1 cellular context compared by ENCODE assay signal in the genomic region with DNA sequence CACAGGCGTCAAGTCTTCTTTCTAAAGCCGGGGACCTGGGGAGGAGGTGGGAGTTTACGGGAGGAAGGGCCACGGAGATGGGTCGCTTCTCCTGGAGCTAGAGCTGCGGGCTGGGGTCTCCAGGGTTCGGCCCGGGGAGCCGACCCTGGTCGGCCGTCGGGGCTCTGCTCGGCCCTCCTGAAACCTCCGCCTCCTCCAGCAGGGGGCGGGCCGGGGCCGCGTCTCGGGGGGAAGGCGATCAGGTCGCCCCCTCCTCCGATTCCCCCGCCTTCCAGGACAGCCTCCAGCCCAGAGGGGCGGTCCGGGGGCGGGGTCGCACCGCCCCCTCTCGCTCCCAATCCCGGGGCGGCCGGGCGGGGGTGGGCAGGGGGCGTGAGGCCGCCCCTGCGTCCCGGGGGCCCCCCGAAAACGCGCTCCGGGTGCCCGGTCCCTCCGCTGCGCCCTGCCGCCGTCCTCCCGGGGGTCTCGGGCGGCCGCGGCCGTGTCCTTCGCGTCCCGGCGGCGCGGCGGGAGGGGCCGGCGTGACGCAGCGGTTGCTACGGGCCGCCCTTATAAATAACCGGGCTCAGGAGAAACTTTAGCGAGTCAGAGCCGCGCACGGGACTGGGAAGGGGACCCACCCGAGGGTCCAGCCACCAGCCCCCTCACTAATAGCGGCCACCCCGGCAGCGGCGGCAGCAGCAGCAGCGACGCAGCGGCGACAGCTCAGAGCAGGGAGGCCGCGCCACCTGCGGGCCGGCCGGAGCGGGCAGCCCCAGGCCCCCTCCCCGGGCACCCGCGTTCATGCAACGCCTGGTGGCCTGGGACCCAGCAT.
TF ChIP-seq lines count a peak whose summit lies in the region.

Gene CEBPB, plus strand, starts transcription at position 580 of the 814 bp plus-strand sequence. Its CDS starts 204 bp downstream, at position 784.

TF ChIP-seq in HepG2, 621 proteins besides CTCF, POLR2A, EP300 and RAD21 (continued from another document and continues in another):
- TF ChIP-seq, protein P1, sequence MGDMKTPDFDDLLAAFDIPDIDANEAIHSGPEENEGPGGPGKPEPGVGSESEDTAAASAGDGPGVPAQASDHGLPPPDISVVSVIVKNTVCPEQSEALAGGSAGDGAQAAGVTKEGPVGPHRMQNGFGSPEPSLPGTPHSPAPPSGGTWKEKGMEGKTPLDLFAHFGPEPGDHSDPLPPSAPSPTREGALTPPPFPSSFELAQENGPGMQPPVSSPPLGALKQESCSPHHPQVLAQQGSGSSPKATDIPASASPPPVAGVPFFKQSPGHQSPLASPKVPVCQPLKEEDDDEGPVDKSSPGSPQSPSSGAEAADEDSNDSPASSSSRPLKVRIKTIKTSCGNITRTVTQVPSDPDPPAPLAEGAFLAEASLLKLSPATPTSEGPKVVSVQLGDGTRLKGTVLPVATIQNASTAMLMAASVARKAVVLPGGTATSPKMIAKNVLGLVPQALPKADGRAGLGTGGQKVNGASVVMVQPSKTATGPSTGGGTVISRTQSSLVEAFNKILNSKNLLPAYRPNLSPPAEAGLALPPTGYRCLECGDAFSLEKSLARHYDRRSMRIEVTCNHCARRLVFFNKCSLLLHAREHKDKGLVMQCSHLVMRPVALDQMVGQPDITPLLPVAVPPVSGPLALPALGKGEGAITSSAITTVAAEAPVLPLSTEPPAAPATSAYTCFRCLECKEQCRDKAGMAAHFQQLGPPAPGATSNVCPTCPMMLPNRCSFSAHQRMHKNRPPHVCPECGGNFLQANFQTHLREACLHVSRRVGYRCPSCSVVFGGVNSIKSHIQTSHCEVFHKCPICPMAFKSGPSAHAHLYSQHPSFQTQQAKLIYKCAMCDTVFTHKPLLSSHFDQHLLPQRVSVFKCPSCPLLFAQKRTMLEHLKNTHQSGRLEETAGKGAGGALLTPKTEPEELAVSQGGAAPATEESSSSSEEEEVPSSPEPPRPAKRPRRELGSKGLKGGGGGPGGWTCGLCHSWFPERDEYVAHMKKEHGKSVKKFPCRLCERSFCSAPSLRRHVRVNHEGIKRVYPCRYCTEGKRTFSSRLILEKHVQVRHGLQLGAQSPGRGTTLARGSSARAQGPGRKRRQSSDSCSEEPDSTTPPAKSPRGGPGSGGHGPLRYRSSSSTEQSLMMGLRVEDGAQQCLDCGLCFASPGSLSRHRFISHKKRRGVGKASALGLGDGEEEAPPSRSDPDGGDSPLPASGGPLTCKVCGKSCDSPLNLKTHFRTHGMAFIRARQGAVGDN (CRISPR knock-in tag; IDR thresholded peaks at IDR 0.05): peak; percentile 73
- peak; percentile 60; the same call in 1 of the 2 replicates for TF ChIP-seq BRD4 (CRISPR knock-in tag; IDR thresholded peaks at IDR 0.05)
- peak; percentile 94 for TF ChIP-seq TEF (CRISPR knock-in tag; IDR thresholded peaks at IDR 0.05)
- no peak for TF ChIP-seq LCORL (IDR thresholded peaks at IDR 0.05)
- peak; percentile 77; the same call in 1 of the 2 replicates for TF ChIP-seq LCORL (CRISPR knock-in tag; IDR thresholded peaks at IDR 0.05)
- TF ChIP-seq SRSF9 (IDR thresholded peaks at IDR 0.05; ENCODE audit: borderline replicate concordance, insufficient read depth, low read depth, low read length, poor library complexity, severe bottlenecking): no peak
- TF ChIP-seq, protein P2, sequence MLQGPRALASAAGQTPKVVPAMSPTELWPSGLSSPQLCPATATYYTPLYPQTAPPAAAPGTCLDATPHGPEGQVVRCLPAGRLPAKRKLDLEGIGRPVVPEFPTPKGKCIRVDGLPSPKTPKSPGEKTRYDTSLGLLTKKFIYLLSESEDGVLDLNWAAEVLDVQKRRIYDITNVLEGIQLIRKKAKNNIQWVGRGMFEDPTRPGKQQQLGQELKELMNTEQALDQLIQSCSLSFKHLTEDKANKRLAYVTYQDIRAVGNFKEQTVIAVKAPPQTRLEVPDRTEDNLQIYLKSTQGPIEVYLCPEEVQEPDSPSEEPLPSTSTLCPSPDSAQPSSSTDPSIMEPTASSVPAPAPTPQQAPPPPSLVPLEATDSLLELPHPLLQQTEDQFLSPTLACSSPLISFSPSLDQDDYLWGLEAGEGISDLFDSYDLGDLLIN (CRISPR knock-in tag; IDR thresholded peaks at IDR 0.05; ENCODE audit: borderline replicate concordance): peak; percentile 65; the same call in 1 of the 2 replicates
- peak; percentile 14; the same call in 1 of the 2 replicates for TF ChIP-seq NFE2L2 (IDR thresholded peaks at IDR 0.05; ENCODE audit: low read length)
- no peak for TF ChIP-seq ATF1 (CRISPR knock-in tag; IDR thresholded peaks at IDR 0.05)
- TF ChIP-seq KLF9 (CRISPR knock-in tag; IDR thresholded peaks at IDR 0.05; ENCODE audit: low read depth): peak; percentile 40; the same call in 1 of the 2 replicates
- TF ChIP-seq ZNF720 (CRISPR knock-in tag; IDR thresholded peaks at IDR 0.05): no peak
- TF ChIP-seq ZNF101 (CRISPR knock-in tag; IDR thresholded peaks at IDR 0.05; ENCODE audit: borderline replicate concordance, low read depth): no peak
- TF ChIP-seq IKZF5 (CRISPR knock-in tag; IDR thresholded peaks at IDR 0.05): peak; percentile 86
- 0 out of 2 replicates have a peak, but pooled peaks have one; percentile 3 for TF ChIP-seq ZNF362 (CRISPR knock-in tag; IDR thresholded peaks at IDR 0.05; ENCODE audit: borderline replicate concordance)
- TF ChIP-seq ZNF234 (CRISPR knock-in tag; conservative IDR thresholded peaks at IDR 0.05): peak; percentile 76; the same call in 1 of the 2 replicates
- no peak for TF ChIP-seq GZF1 (CRISPR knock-in tag; IDR thresholded peaks at IDR 0.05)
- TF ChIP-seq ZNF337 (CRISPR knock-in tag; IDR thresholded peaks at IDR 0.05; ENCODE audit: borderline replicate concordance, low read depth): 0 out of 2 replicates have a peak, but pooled peaks have one; percentile 20
- TF ChIP-seq, protein P3, sequence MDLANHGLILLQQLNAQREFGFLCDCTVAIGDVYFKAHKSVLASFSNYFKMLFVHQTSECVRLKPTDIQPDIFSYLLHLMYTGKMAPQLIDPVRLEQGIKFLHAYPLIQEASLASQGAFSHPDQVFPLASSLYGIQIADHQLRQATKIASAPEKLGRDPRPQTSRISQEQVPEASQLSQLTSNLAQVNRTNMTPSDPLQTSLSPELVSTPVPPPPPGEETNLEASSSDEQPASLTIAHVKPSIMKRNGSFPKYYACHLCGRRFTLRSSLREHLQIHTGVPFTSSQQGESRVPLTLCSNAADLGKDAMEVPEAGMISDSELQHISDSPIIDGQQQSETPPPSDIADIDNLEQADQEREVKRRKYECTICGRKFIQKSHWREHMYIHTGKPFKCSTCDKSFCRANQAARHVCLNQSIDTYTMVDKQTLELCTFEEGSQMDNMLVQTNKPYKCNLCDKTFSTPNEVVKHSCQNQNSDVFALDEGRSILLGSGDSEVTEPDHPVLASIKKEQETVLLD (CRISPR knock-in tag; IDR thresholded peaks at IDR 0.05; ENCODE audit: low read depth): peak; percentile 99
- peak; percentile 97 for TF ChIP-seq PRDM4 (CRISPR knock-in tag; IDR thresholded peaks at IDR 0.05; ENCODE audit: borderline replicate concordance)
- TF ChIP-seq, protein P4, sequence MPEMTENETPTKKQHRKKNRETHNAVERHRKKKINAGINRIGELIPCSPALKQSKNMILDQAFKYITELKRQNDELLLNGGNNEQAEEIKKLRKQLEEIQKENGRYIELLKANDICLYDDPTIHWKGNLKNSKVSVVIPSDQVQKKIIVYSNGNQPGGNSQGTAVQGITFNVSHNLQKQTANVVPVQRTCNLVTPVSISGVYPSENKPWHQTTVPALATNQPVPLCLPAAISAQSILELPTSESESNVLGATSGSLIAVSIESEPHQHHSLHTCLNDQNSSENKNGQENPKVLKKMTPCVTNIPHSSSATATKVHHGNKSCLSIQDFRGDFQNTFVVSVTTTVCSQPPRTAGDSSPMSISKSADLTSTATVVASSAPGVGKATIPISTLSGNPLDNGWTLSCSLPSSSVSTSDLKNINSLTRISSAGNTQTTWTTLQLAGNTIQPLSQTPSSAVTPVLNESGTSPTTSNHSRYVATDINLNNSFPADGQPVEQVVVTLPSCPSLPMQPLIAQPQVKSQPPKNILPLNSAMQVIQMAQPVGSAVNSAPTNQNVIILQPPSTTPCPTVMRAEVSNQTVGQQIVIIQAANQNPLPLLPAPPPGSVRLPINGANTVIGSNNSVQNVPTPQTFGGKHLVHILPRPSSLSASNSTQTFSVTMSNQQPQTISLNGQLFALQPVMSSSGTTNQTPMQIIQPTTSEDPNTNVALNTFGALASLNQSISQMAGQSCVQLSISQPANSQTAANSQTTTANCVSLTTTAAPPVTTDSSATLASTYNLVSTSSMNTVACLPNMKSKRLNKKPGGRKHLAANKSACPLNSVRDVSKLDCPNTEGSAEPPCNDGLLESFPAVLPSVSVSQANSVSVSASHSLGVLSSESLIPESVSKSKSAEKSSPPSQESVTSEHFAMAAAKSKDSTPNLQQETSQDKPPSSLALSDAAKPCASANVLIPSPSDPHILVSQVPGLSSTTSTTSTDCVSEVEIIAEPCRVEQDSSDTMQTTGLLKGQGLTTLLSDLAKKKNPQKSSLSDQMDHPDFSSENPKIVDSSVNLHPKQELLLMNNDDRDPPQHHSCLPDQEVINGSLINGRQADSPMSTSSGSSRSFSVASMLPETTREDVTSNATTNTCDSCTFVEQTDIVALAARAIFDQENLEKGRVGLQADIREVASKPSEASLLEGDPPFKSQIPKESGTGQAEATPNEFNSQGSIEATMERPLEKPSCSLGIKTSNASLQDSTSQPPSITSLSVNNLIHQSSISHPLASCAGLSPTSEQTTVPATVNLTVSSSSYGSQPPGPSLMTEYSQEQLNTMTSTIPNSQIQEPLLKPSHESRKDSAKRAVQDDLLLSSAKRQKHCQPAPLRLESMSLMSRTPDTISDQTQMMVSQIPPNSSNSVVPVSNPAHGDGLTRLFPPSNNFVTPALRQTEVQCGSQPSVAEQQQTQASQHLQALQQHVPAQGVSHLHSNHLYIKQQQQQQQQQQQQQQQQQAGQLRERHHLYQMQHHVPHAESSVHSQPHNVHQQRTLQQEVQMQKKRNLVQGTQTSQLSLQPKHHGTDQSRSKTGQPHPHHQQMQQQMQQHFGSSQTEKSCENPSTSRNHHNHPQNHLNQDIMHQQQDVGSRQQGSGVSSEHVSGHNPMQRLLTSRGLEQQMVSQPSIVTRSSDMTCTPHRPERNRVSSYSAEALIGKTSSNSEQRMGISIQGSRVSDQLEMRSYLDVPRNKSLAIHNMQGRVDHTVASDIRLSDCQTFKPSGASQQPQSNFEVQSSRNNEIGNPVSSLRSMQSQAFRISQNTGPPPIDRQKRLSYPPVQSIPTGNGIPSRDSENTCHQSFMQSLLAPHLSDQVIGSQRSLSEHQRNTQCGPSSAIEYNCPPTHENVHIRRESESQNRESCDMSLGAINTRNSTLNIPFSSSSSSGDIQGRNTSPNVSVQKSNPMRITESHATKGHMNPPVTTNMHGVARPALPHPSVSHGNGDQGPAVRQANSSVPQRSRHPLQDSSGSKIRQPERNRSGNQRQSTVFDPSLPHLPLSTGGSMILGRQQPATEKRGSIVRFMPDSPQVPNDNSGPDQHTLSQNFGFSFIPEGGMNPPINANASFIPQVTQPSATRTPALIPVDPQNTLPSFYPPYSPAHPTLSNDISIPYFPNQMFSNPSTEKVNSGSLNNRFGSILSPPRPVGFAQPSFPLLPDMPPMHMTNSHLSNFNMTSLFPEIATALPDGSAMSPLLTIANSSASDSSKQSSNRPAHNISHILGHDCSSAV (CRISPR knock-in tag; IDR thresholded peaks at IDR 0.05; ENCODE audit: borderline replicate concordance): no peak
- TF ChIP-seq SP5 (CRISPR knock-in tag; IDR thresholded peaks at IDR 0.05; ENCODE audit: borderline replicate concordance, low read depth): peak; percentile 89
- no peak for TF ChIP-seq ZMAT5 (CRISPR knock-in tag; IDR thresholded peaks at IDR 0.05; ENCODE audit: borderline replicate concordance, low read depth)
- TF ChIP-seq ZNF674 (CRISPR knock-in tag; IDR thresholded peaks at IDR 0.05; ENCODE audit: low read depth): peak; percentile 96
